8 cellular contexts compared by ENCODE assay signal in the genomic region with DNA sequence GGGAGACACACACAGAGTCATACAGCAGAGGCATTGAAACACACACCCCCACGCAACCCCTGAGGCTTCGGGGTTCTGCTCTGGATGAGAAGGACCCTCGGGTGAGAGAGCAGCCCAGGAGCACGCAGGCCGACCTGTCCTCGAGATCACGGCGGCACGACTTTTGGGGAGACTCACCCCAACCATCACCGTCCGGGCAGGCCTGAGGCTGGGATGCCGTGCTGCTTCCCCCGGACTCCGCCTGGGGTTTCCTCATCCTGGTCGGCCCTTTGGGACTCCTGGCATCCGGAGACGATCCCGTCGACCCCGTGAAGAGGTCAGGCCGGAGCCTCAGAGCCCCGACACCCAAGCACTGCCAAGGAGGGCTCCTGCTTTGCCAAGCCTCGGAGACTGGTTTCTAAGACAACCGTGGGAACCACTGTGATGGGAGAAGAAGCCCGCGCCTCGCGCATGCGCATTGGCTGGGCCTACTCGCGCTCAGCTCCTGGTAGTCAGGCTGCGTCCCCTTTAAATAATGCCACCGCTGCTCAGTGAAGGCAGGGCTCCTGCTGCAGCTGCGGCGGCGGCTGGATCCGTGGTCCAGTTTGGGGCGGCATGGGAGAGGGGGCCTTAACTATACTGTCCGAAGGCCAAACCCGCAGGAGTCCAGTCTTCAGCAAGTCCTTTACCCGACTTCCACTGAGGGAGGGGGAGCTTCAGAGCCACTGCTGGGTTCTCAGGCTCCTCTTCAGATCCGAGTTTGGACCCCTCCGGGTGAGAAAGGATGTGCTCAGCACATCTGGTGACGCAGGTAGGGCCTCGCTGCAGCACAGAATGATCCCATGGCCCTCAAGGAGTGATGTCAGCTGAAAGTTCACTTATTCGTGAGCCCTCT.
DNase-seq lines count a peak whose midpoint lies in the region; ATAC-seq and TF ChIP-seq lines count a peak whose summit lies in the region.

No MANE protein-coding gene starts in this region.

- peaks cover 28% of the 10 kb centered on the region for H3K4me1 ChIP-seq in body of pancreas
- H3K4me1 ChIP-seq in iPS-15b (ENCODE audit: control insufficient read depth, insufficient read depth, low read length), result no peaks in the 10 kb centered on the region
- H3K4me1 ChIP-seq in gastrocnemius medialis, result peaks cover 11 to 20% of the 10 kb centered on the region in 2 donors

- ATAC-seq in HG03280 (IDR thresholded peaks at IDR 0.05; ENCODE audit: unreplicated experiment) (peak; percentile 44), body of pancreas (peak; percentile 85), gastrocnemius medialis (peak; percentile 80 to 86)

- intact Hi-C loops in body of pancreas (cut with DNase I), result no loop called here
- intact Hi-C loops in gastrocnemius medialis (cut with DNase I; ENCODE audit: low total_unique reads), result loop anchor here (5.0 kb wide), 1 partner anchor 246 kb away; the partner anchor contains the start of gene NANP

- WGBS in body of pancreas, 2 donors, result 14 to 18% methylated on average over 31 to 46 of the region's 46 CpGs

- H3K27me3 ChIP-seq in body of pancreas (no peaks in the 10 kb centered on the region), iPS-15b (ENCODE audit: control insufficient read depth, insufficient read depth, low read length) (peaks cover 66% of the 10 kb centered on the region), gastrocnemius medialis (no peaks in the 10 kb centered on the region)

- H3K9ac ChIP-seq in iPS-15b (ENCODE audit: low read depth, low read length), result no peak overlapping the region

- in situ Hi-C loops in gastrocnemius medialis (cut with MboI; ENCODE audit: low sequenced_read_pairs in 4 of 4), result loop anchor here in 3 of 4 donors (25.0 kb wide), 2 partner anchors 181 to 256 kb away; partner anchors contain the start of genes ZNF337 (in 3 of the 3) and NANP (in 2 of the 3)

- H3K4me3 ChIP-seq in body of pancreas (no peak overlapping the region), iPS-15b (ENCODE audit: low read depth, low read length) (peak overlapping the region; percentile 36), gastrocnemius medialis (peak overlapping the region; percentile 51 to 89 (median 66))

- TF ChIP-seq POLR2A in body of pancreas (IDR thresholded peaks at IDR 0.05), result no peak
- no peak for TF ChIP-seq POLR2A in gastrocnemius medialis (IDR thresholded peaks at IDR 0.05)

- H3K9me3 ChIP-seq in body of pancreas (no peaks in the 10 kb centered on the region), iPS-15b (ENCODE audit: control insufficient read depth, insufficient read depth, low read length) (no peaks in the 10 kb centered on the region), gastrocnemius medialis (no peaks in the 10 kb centered on the region)

- H3K27ac ChIP-seq in body of pancreas (no peak overlapping the region), gastrocnemius medialis (no peak overlapping the region)

- TF ChIP-seq CTCF in body of pancreas (IDR thresholded peaks at IDR 0.05) (no peak), gastrocnemius medialis (IDR thresholded peaks at IDR 0.05 in 4 of 5, conservative IDR thresholded peaks at IDR 0.05 in 1 of 5) (no peak)

- H3K36me3 ChIP-seq in body of pancreas (replicated peaks in 1 of 2; ENCODE audit: insufficient read depth in 1 of 2, low read depth in 2 of 2) (no peaks in the 10 kb centered on the region), iPS-15b (ENCODE audit: control insufficient read depth, insufficient read depth, low read length) (no peaks in the 10 kb centered on the region), gastrocnemius medialis (no peaks in the 10 kb centered on the region)

- DNase-seq in GM03348 (ENCODE audit: low spot score), result peak; percentile 84
- DNase-seq in T-helper 1 cell, result peak; percentile 48 to 69 (median 62)
- DNase-seq in body of pancreas, result peak; percentile 74 to 84 (median 82)
- peak; percentile 50 to 74 for DNase-seq in gastrocnemius medialis
- DNase-seq in GM19238 (ENCODE audit: insufficient read length, low spot score), result no peak
- DNase-seq in SKM-1 (lab: John Stamatoyannopoulos, UW; ENCODE audit: unreplicated experiment), result no peak

Comparison
In these comparisons a context has a peak if more than half of its experiments do, and no peak if none do; other contexts are left out.
1. DNase-seq: peak in GM03348 (single experiment), T-helper 1 cell (5 of 5), body of pancreas (4 of 4) and gastrocnemius medialis (2 of 2); none in GM19238 (single experiment) and SKM-1 (single experiment).
2. H3K4me3 ChIP-seq: peak in iPS-15b (single experiment) and gastrocnemius medialis (4 of 4); none in body of pancreas (0 of 2).
3. Peak in every context shown above with its lines, with median percentiles within 50 percentile points of each other: ATAC-seq.